In genomic region chr17:74442670-74443515, GRCh38 we compare ENCODE assay signal across 8 cellular contexts. TPM values are rescaled to one million over a fixed set of nuclear protein-coding genes. Genes with fewer than 3 reads are reported as not detected.
DNase-seq lines count a peak whose midpoint lies in the region; ATAC-seq and TF ChIP-seq lines count a peak whose summit lies in the region.

No MANE protein-coding gene starts in this region.

- no peak for TF ChIP-seq CTCF in activated B cell treated with CpG ODN at 0.5 μM for 24 hours (IDR thresholded peaks at IDR 0.05)

- peak overlapping the region; percentile 63 for H3K4me3 Mint-ChIP-seq in activated B cell treated with CpG ODN at 0.5 μM for 24 hours

- H3K27ac ChIP-seq in right cardiac atrium (ENCODE audit: low read length) (peak overlapping the region; percentile 91), rectal smooth muscle tissue (ENCODE audit: low read depth, low read length) (peak overlapping the region; percentile 61)

- ATAC-seq in GM21367 (IDR thresholded peaks at IDR 0.05; ENCODE audit: unreplicated experiment) = peak; percentile 49
- peak; percentile 89 for ATAC-seq in activated B cell treated with CpG ODN at 0.5 μM for 24 hours (ENCODE audit: low read depth)
- ATAC-seq in right cardiac atrium = peak; percentile 75 to 82
- no peak for ATAC-seq in GM21515 (IDR thresholded peaks at IDR 0.05; ENCODE audit: unreplicated experiment)

- CTCF ChIA-PET in activated B cell treated with CpG ODN at 0.5 μM for 24 hours (lab: Charles Lee) = interaction anchor here (1.6 kb wide), 1 partner anchor 64 kb away, joined by 8 read pairs; no protein-coding TSS in a partner anchor

- H3K36me3 Mint-ChIP-seq in activated B cell treated with CpG ODN at 0.5 μM for 24 hours (ENCODE audit: low read depth) = peaks cover 1% of the 10 kb centered on the region

- H3K9me3 Mint-ChIP-seq in activated B cell treated with CpG ODN at 0.5 μM for 24 hours = peaks cover 12% of the 10 kb centered on the region

- DNase-seq in COLO668 (lab: John Stamatoyannopoulos, UW; ENCODE audit: unreplicated experiment) = peak; percentile 85
- DNase-seq in NAMALWA (ENCODE audit: low spot score) = peak; percentile 73
- DNase-seq in activated B cell treated with CpG ODN at 0.5 μM for 24 hours = peak; percentile 60
- peak; percentile 90 to 97 (median 96) for DNase-seq in right cardiac atrium
- no peak for DNase-seq in T-helper 2 cell

- no peaks in the 10 kb centered on the region for H3K9me3 ChIP-seq in right cardiac atrium (ENCODE audit: control insufficient read depth, low read length)

- whole genome bisulfite sequencing in right cardiac atrium = 8% methylated on average over 28 of the region's 28 CpGs

- H3K27me3 Mint-ChIP-seq in activated B cell treated with CpG ODN at 0.5 μM for 24 hours = peaks cover 12% of the 10 kb centered on the region

- peaks cover 23% of the 10 kb centered on the region for H3K4me1 Mint-ChIP-seq in activated B cell treated with CpG ODN at 0.5 μM for 24 hours

- H3K27me3 ChIP-seq in right cardiac atrium (ENCODE audit: control insufficient read depth, insufficient read depth) (no peaks in the 10 kb centered on the region), rectal smooth muscle tissue (ENCODE audit: control insufficient read depth, insufficient read depth, low read length) (no peaks in the 10 kb centered on the region)

- H3K4me3 ChIP-seq in right cardiac atrium (ENCODE audit: low read length) (peak overlapping the region; percentile 2), rectal smooth muscle tissue (ENCODE audit: low read length) (peak overlapping the region; percentile 48)

- H3K27ac Mint-ChIP-seq in activated B cell treated with CpG ODN at 0.5 μM for 24 hours = peak overlapping the region; percentile 73

- intact Hi-C loops in activated B cell treated with CpG ODN at 0.5 μM for 24 hours (cut with micrococcal nuclease) (loop anchor here (1.0 kb wide), 1 partner anchor 11 kb away; the partner anchor contains the start of gene GPRC5C), right cardiac atrium (cut with DNase I) (no loop called here)

- POLR2A ChIA-PET in activated B cell treated with CpG ODN at 0.5 μM for 24 hours (lab: Charles Lee) = interaction anchor here (0.6 to 1.3 kb wide), 2 partner anchors 11 to 739 kb away, joined by 3 to 4 read pairs; no protein-coding TSS in a partner anchor

- H3K9ac ChIP-seq in rectal smooth muscle tissue (ENCODE audit: low read length) = no peak overlapping the region

- H3K4me1 ChIP-seq in right cardiac atrium (ENCODE audit: control insufficient read depth, insufficient read depth, low read length) (peaks cover 15% of the 10 kb centered on the region), rectal smooth muscle tissue (ENCODE audit: control insufficient read depth, insufficient read depth, low read length) (peaks cover 9% of the 10 kb centered on the region)

- H3K36me3 ChIP-seq in rectal smooth muscle tissue (ENCODE audit: control insufficient read depth, insufficient read depth, low read length) = no peaks in the 10 kb centered on the region

RNA-seq across cellular contexts. Expression of gene GPRC5C, which starts 11.0 kb away (rescaled TPM):
- total RNA-seq in activated B cell treated with CpG ODN at 0.5 μM for 24 hours (14.0 and 17.0 TPM in 2 replicates), right cardiac atrium (10 to 100 TPM; 27.3 to 40.8 (median 32.1) TPM)
- polyA plus RNA-seq in right cardiac atrium = 26.5 TPM

RNA-seq across cellular contexts. Expression of gene CD300A, which starts 23.5 kb away (rescaled TPM):
- total RNA-seq in activated B cell treated with CpG ODN at 0.5 μM for 24 hours = 0.34 and 0.71 TPM in 2 replicates
- total RNA-seq in right cardiac atrium = 1 to 10 TPM; 4.8 to 5.7 (median 5.4) TPM
- 2.2 TPM for polyA plus RNA-seq in right cardiac atrium

Comparison
In these comparisons a context has a peak if more than half of its experiments do, and no peak if none do; other contexts are left out.
1. DNase-seq: peak in COLO668 (single experiment), NAMALWA (single experiment), activated B cell treated with CpG ODN at 0.5 μM for 24 hours (single experiment) and right cardiac atrium (3 of 3); none in T-helper 2 cell (0 of 5).